In the genomic region with DNA sequence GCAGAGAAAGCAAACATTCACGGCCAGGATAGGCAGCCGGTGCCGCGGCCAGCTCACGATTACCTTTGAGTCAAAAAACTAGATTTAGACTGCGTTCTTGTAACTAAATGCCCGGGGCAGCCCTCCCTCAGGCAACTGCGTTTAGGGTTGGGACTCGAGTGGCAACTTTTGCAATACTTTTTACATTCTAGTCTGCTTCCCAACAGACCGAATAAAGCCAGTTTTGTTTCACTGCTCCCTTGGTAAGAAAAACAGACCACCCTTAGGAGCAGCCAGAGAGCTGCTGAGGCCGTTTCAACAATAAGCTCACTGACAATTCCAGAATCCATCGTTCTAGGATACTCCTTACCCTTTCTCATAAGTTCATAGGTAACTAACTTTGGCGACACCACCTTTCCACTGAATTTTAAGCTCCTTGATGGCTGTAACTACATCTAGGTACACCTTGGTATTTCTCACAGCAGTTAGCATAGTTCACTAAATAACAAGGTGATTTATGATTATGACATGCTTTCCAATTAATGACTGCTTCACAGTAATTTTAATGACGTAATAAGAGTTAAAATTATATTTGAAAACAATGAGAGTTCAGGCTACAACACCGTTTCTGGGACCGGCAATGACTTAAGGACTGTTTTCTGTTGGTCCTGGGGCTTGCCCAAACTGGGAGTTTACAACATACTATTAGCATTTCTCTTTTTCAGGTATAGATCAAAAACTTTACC, we compare ENCODE assay signal across 8 cellular contexts. TPM values are rescaled to one million over a fixed set of nuclear protein-coding genes. Genes with fewer than 3 reads are reported as not detected.
DNase-seq lines count a peak whose midpoint lies in the region; TF ChIP-seq lines count a peak whose summit lies in the region.

No MANE protein-coding gene starts in this region.

- no peaks in the 10 kb centered on the region for H3K9me3 Mint-ChIP-seq in nephron progenitor cell

- peak overlapping the region; percentile 49 for H3K4me3 ChIP-seq in AG09309 (ENCODE audit: control insufficient read depth, low read depth, low read length)
- peak overlapping the region; percentile 69 to 79 (median 74) for H3K4me3 ChIP-seq in esophagus muscularis mucosa

- TF ChIP-seq CTCF in AG09309 (IDR thresholded peaks at IDR 0.05; ENCODE audit: control insufficient read depth, insufficient read depth, low read depth, low read length, missing control alignments) (no peak), esophagus muscularis mucosa (IDR thresholded peaks at IDR 0.05) (no peak), nephron progenitor cell (IDR thresholded peaks at IDR 0.05) (no peak)

- TF ChIP-seq POLR2A in esophagus muscularis mucosa (IDR thresholded peaks at IDR 0.05; ENCODE audit: low read depth): no peak

- no peaks in the 10 kb centered on the region for H3K27me3 ChIP-seq in esophagus muscularis mucosa

- DNase-seq in AG09309 (ENCODE audit: low read depth): no peak
- peak; percentile 30 for DNase-seq in H4 (ENCODE audit: low spot score)
- peak; percentile 56 for DNase-seq in SW480 (ENCODE audit: low spot score)
- no peak for DNase-seq in esophagus muscularis mucosa (ENCODE audit: extremely low spot score)
- no peak for DNase-seq in nephron progenitor cell
- DNase-seq in NCI-H1417 treated with DMSO at 0.1 percent for 48 hours (lab: John Stamatoyannopoulos, UW): no peak
- no peak for DNase-seq in NCI-H774 (lab: John Stamatoyannopoulos, UW)
- DNase-seq in NCI-H2107 (lab: John Stamatoyannopoulos, UW): no peak

- H3K4me1 ChIP-seq in esophagus muscularis mucosa: peaks cover 19 to 43% (median 39%) of the 10 kb centered on the region in 4 donors

- peak overlapping the region; percentile 99 for H3K27ac Mint-ChIP-seq in nephron progenitor cell

- peaks cover 18% of the 10 kb centered on the region for H3K4me1 Mint-ChIP-seq in nephron progenitor cell

- H3K36me3 Mint-ChIP-seq in nephron progenitor cell (ENCODE audit: low read depth): no peaks in the 10 kb centered on the region

- no peak for TF ChIP-seq EP300 in esophagus muscularis mucosa (IDR thresholded peaks at IDR 0.05)

- WGBS in esophagus muscularis mucosa: under 1% methylated on average over 16 of the region's 16 CpGs

- H3K36me3 ChIP-seq in esophagus muscularis mucosa: no peaks in the 10 kb centered on the region

- intact Hi-C loops in esophagus muscularis mucosa (cut with DNase I): loop anchor here (5.0 kb wide), 1 partner anchor 36 kb away; no protein-coding TSS in a partner anchor

- peak overlapping the region; percentile 97 for H3K4me3 Mint-ChIP-seq in nephron progenitor cell

- peak overlapping the region; percentile 92 to 98 (median 97) for H3K27ac ChIP-seq in esophagus muscularis mucosa (replicated peaks in 1 of 4)

- H3K27me3 Mint-ChIP-seq in nephron progenitor cell (ENCODE audit: low read depth, poor library complexity): no peaks in the 10 kb centered on the region

- H3K9me3 ChIP-seq in esophagus muscularis mucosa: no peaks in the 10 kb centered on the region

RNA-seq across cellular contexts. Expression of a gene that starts 0.9 kb away (rescaled TPM):
- total RNA-seq in H4 (2014; rRNA removed; shearing (Covaris generic)): 9.8 and 11.0 TPM in 2 replicates
- total RNA-seq in esophagus muscularis mucosa: 10 to 100 TPM; 17.2 to 23.3 (median 20.1) TPM

Comparison
In these comparisons a context has a peak if more than half of its experiments do, and no peak if none do; other contexts are left out.
1. DNase-seq: peak in H4 (single experiment) and SW480 (single experiment); none in AG09309 (single experiment), esophagus muscularis mucosa (single experiment), nephron progenitor cell (single experiment), NCI-H1417 treated with DMSO at 0.1 percent for 48 hours (single experiment), NCI-H774 (single experiment) and NCI-H2107 (single experiment).